Comparison of ENCODE assay signal across 1 cellular context in genomic region chr19:10835754-10836477, GRCh38.
TF ChIP-seq lines count a peak whose summit lies in the region.

TMED1 (minus strand) TSS chr19:10836212; CDS start chr19:10836191, 21 bp downstream.

TF ChIP-seq in GM12878, 131 proteins besides CTCF, POLR2A, EP300 and RAD21 (continued from another document):
- peak; percentile 83 for TF ChIP-seq PBX3 (IDR thresholded peaks at IDR 0.05; ENCODE audit: insufficient replicate concordance, low read depth, low read length)
- TF ChIP-seq BMI1 (IDR thresholded peaks at IDR 0.05; ENCODE audit: borderline replicate concordance): peak; percentile 71
- TF ChIP-seq STAT1 (conservative IDR thresholded peaks at IDR 0.05): 0 out of 2 replicates have a peak, but pooled peaks have one; percentile 78
- no peak for TF ChIP-seq HDAC6 (IDR thresholded peaks at IDR 0.05; ENCODE audit: unreplicated experiment)
- TF ChIP-seq, protein P1, sequence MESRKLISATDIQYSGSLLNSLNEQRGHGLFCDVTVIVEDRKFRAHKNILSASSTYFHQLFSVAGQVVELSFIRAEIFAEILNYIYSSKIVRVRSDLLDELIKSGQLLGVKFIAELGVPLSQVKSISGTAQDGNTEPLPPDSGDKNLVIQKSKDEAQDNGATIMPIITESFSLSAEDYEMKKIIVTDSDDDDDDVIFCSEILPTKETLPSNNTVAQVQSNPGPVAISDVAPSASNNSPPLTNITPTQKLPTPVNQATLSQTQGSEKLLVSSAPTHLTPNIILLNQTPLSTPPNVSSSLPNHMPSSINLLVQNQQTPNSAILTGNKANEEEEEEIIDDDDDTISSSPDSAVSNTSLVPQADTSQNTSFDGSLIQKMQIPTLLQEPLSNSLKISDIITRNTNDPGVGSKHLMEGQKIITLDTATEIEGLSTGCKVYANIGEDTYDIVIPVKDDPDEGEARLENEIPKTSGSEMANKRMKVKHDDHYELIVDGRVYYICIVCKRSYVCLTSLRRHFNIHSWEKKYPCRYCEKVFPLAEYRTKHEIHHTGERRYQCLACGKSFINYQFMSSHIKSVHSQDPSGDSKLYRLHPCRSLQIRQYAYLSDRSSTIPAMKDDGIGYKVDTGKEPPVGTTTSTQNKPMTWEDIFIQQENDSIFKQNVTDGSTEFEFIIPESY (IDR thresholded peaks at IDR 0.05): no peak
- no peak for TF ChIP-seq STAT3 (IDR thresholded peaks at IDR 0.05; ENCODE audit: low read depth, low read length)
- TF ChIP-seq NFIC (IDR thresholded peaks at IDR 0.05; ENCODE audit: low read depth, low read length): no peak
- no peak for TF ChIP-seq RELA (IDR thresholded peaks at IDR 0.05; ENCODE audit: borderline replicate concordance, partially characterized antibody)
- TF ChIP-seq, protein P2, sequence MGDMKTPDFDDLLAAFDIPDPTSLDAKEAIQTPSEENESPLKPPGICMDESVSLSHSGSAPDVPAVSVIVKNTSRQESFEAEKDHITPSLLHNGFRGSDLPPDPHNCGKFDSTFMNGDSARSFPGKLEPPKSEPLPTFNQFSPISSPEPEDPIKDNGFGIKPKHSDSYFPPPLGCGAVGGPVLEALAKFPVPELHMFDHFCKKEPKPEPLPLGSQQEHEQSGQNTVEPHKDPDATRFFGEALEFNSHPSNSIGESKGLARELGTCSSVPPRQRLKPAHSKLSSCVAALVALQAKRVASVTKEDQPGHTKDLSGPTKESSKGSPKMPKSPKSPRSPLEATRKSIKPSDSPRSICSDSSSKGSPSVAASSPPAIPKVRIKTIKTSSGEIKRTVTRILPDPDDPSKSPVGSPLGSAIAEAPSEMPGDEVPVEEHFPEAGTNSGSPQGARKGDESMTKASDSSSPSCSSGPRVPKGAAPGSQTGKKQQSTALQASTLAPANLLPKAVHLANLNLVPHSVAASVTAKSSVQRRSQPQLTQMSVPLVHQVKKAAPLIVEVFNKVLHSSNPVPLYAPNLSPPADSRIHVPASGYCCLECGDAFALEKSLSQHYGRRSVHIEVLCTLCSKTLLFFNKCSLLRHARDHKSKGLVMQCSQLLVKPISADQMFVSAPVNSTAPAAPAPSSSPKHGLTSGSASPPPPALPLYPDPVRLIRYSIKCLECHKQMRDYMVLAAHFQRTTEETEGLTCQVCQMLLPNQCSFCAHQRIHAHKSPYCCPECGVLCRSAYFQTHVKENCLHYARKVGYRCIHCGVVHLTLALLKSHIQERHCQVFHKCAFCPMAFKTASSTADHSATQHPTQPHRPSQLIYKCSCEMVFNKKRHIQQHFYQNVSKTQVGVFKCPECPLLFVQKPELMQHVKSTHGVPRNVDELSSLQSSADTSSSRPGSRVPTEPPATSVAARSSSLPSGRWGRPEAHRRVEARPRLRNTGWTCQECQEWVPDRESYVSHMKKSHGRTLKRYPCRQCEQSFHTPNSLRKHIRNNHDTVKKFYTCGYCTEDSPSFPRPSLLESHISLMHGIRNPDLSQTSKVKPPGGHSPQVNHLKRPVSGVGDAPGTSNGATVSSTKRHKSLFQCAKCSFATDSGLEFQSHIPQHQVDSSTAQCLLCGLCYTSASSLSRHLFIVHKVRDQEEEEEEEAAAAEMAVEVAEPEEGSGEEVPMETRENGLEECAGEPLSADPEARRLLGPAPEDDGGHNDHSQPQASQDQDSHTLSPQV (IDR thresholded peaks at IDR 0.05): no peak
- TF ChIP-seq GABPA (IDR thresholded peaks at IDR 0.05; ENCODE audit: low read depth): no peak
- TF ChIP-seq, protein P3, sequence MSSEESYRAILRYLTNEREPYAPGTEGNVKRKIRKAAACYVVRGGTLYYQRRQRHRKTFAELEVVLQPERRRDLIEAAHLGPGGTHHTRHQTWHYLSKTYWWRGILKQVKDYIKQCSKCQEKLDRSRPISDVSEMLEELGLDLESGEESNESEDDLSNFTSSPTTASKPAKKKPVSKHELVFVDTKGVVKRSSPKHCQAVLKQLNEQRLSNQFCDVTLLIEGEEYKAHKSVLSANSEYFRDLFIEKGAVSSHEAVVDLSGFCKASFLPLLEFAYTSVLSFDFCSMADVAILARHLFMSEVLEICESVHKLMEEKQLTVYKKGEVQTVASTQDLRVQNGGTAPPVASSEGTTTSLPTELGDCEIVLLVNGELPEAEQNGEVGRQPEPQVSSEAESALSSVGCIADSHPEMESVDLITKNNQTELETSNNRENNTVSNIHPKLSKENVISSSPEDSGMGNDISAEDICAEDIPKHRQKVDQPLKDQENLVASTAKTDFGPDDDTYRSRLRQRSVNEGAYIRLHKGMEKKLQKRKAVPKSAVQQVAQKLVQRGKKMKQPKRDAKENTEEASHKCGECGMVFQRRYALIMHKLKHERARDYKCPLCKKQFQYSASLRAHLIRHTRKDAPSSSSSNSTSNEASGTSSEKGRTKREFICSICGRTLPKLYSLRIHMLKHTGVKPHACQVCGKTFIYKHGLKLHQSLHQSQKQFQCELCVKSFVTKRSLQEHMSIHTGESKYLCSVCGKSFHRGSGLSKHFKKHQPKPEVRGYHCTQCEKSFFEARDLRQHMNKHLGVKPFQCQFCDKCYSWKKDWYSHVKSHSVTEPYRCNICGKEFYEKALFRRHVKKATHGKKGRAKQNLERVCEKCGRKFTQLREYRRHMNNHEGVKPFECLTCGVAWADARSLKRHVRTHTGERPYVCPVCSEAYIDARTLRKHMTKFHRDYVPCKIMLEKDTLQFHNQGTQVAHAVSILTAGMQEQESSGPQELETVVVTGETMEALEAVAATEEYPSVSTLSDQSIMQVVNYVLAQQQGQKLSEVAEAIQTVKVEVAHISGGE (CRISPR knock-in tag; IDR thresholded peaks at IDR 0.05): no peak
- TF ChIP-seq ZNF24 (IDR thresholded peaks at IDR 0.05): no peak
- TF ChIP-seq MXI1 (IDR thresholded peaks at IDR 0.05; ENCODE audit: low read depth, low read length): no peak
- no peak for TF ChIP-seq FOXK2 (IDR thresholded peaks at IDR 0.05)
- TF ChIP-seq TBL1XR1 (IDR thresholded peaks at IDR 0.05; ENCODE audit: low read depth, low read length): peak; percentile 32; the same call in 1 of the 2 replicates
- TF ChIP-seq, protein P4, sequence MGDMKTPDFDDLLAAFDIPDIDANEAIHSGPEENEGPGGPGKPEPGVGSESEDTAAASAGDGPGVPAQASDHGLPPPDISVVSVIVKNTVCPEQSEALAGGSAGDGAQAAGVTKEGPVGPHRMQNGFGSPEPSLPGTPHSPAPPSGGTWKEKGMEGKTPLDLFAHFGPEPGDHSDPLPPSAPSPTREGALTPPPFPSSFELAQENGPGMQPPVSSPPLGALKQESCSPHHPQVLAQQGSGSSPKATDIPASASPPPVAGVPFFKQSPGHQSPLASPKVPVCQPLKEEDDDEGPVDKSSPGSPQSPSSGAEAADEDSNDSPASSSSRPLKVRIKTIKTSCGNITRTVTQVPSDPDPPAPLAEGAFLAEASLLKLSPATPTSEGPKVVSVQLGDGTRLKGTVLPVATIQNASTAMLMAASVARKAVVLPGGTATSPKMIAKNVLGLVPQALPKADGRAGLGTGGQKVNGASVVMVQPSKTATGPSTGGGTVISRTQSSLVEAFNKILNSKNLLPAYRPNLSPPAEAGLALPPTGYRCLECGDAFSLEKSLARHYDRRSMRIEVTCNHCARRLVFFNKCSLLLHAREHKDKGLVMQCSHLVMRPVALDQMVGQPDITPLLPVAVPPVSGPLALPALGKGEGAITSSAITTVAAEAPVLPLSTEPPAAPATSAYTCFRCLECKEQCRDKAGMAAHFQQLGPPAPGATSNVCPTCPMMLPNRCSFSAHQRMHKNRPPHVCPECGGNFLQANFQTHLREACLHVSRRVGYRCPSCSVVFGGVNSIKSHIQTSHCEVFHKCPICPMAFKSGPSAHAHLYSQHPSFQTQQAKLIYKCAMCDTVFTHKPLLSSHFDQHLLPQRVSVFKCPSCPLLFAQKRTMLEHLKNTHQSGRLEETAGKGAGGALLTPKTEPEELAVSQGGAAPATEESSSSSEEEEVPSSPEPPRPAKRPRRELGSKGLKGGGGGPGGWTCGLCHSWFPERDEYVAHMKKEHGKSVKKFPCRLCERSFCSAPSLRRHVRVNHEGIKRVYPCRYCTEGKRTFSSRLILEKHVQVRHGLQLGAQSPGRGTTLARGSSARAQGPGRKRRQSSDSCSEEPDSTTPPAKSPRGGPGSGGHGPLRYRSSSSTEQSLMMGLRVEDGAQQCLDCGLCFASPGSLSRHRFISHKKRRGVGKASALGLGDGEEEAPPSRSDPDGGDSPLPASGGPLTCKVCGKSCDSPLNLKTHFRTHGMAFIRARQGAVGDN (IDR thresholded peaks at IDR 0.05): no peak
- TF ChIP-seq TCF12 (IDR thresholded peaks at IDR 0.05; ENCODE audit: low read depth, low read length): 0 out of 2 replicates have a peak, but pooled peaks have one; percentile 2
- TF ChIP-seq CBX5 (IDR thresholded peaks at IDR 0.05; ENCODE audit: low read depth): no peak
- no peak; the same call in 1 of the 2 replicates for TF ChIP-seq NRF1 (conservative IDR thresholded peaks at IDR 0.05; ENCODE audit: low read depth, low read length)
- TF ChIP-seq, protein P5, sequence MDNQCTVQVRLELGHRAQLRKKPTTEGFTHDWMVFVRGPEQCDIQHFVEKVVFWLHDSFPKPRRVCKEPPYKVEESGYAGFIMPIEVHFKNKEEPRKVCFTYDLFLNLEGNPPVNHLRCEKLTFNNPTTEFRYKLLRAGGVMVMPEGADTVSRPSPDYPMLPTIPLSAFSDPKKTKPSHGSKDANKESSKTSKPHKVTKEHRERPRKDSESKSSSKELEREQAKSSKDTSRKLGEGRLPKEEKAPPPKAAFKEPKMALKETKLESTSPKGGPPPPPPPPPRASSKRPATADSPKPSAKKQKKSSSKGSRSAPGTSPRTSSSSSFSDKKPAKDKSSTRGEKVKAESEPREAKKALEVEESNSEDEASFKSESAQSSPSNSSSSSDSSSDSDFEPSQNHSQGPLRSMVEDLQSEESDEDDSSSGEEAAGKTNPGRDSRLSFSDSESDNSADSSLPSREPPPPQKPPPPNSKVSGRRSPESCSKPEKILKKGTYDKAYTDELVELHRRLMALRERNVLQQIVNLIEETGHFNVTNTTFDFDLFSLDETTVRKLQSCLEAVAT (IDR thresholded peaks at IDR 0.05): no peak
- TF ChIP-seq YBX1 (IDR thresholded peaks at IDR 0.05): no peak
- TF ChIP-seq, protein P6, sequence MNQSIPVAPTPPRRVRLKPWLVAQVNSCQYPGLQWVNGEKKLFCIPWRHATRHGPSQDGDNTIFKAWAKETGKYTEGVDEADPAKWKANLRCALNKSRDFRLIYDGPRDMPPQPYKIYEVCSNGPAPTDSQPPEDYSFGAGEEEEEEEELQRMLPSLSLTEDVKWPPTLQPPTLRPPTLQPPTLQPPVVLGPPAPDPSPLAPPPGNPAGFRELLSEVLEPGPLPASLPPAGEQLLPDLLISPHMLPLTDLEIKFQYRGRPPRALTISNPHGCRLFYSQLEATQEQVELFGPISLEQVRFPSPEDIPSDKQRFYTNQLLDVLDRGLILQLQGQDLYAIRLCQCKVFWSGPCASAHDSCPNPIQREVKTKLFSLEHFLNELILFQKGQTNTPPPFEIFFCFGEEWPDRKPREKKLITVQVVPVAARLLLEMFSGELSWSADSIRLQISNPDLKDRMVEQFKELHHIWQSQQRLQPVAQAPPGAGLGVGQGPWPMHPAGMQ (IDR thresholded peaks at IDR 0.05; ENCODE audit: borderline replicate concordance): peak; percentile 96
- TF ChIP-seq SMARCA5 (IDR thresholded peaks at IDR 0.05): peak; percentile 94
- TF ChIP-seq GATAD2B (conservative IDR thresholded peaks at IDR 0.05; ENCODE audit: low read depth): peak; percentile 25; the same call in 1 of the 2 replicates
- no peak for TF ChIP-seq PAX5 (IDR thresholded peaks at IDR 0.05; ENCODE audit: borderline replicate concordance, low read depth, low read length)
- no peak for TF ChIP-seq SRF (IDR thresholded peaks at IDR 0.05; ENCODE audit: low read depth in 2 of 2, low read length in 2 of 2)
- TF ChIP-seq MTA2 (IDR thresholded peaks at IDR 0.05; ENCODE audit: low read depth): no peak
- TF ChIP-seq JUNB (IDR thresholded peaks at IDR 0.05): peak; percentile 6; the same call in 1 of the 2 replicates
- 0 out of 2 replicates have a peak, but pooled peaks have one; percentile 20 for TF ChIP-seq ZBED1 (IDR thresholded peaks at IDR 0.05; ENCODE audit: borderline replicate concordance)
- TF ChIP-seq HSF1 (IDR thresholded peaks at IDR 0.05; ENCODE audit: low read depth, low read length): no peak
- TF ChIP-seq MEF2A (IDR thresholded peaks at IDR 0.05; ENCODE audit: insufficient read depth, low read depth, low read length): no peak
- TF ChIP-seq KLF5 (IDR thresholded peaks at IDR 0.05; ENCODE audit: partially characterized antibody): no peak
- no peak for TF ChIP-seq NR2C2 (IDR thresholded peaks at IDR 0.05; ENCODE audit: borderline replicate concordance, control insufficient read depth, insufficient read length, low read depth)
- no peak for TF ChIP-seq CHD1 (IDR thresholded peaks at IDR 0.05; ENCODE audit: low read depth, low read length)
- TF ChIP-seq RFX5 (IDR thresholded peaks at IDR 0.05; ENCODE audit: low read depth, low read length): no peak; the same call in 1 of the 2 replicates
- TF ChIP-seq, protein P7, sequence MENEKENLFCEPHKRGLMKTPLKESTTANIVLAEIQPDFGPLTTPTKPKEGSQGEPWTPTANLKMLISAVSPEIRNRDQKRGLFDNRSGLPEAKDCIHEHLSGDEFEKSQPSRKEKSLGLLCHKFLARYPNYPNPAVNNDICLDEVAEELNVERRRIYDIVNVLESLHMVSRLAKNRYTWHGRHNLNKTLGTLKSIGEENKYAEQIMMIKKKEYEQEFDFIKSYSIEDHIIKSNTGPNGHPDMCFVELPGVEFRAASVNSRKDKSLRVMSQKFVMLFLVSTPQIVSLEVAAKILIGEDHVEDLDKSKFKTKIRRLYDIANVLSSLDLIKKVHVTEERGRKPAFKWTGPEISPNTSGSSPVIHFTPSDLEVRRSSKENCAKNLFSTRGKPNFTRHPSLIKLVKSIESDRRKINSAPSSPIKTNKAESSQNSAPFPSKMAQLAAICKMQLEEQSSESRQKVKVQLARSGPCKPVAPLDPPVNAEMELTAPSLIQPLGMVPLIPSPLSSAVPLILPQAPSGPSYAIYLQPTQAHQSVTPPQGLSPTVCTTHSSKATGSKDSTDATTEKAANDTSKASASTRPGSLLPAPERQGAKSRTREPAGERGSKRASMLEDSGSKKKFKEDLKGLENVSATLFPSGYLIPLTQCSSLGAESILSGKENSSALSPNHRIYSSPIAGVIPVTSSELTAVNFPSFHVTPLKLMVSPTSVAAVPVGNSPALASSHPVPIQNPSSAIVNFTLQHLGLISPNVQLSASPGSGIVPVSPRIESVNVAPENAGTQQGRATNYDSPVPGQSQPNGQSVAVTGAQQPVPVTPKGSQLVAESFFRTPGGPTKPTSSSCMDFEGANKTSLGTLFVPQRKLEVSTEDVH (IDR thresholded peaks at IDR 0.05; ENCODE audit: low read depth, partially characterized antibody): peak; percentile 48
